8 cellular contexts compared by ENCODE assay signal in the genomic region with DNA sequence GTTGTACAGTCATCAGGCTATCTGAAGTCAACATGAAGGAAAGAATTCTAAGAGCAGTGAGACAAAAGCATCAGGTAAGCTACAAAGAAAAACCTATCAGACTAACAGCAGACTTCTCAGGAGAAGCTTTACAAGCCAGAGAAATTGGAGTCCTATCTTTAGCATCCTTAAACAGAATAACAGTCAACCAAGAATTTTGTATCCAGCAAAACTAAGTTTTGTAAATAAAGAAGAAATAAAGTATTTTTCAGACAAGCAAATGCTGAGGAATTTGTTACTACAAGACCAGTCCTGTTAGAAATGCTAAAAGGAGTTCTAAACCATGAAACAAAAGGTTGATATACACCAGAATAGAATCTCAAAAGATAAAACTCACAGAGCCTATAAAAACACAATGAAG.
"Had no signal": no experiment of that assay in that cellular context is flagged by ENCODE, and none has a peak within 500 bp of the region (broad histone marks: within the 10 kb centered on the region; RNA-seq: fewer than 3 reads in every experiment).

No MANE protein-coding gene starts in this region.

- DNase-seq: GDM1, GF-D8 had no signal

- FAIRE-seq: G401.6, GM12878, GM12891, GM12892, GM18507, GM19239 had no signal

- ATAC-seq: GM12878 had no signal

- H3K4me3 ChIP-seq: GM12878 had no signal
